8 cellular contexts compared by ENCODE assay signal in genomic region chr11:47400813-47401279, GRCh38. TPM values are rescaled to one million over a fixed set of nuclear protein-coding genes. Genes with fewer than 3 reads are reported as not detected.
DNase-seq lines count a peak whose midpoint lies in the region; ATAC-seq, FAIRE-seq and TF ChIP-seq lines count a peak whose summit lies in the region.

No MANE protein-coding gene starts in this region.

- in situ Hi-C loops in GM12878 (cut with MboI) = no loop called here

- peak overlapping the region; percentile 74 for H3K9ac ChIP-seq in GM12878 (ENCODE audit: control insufficient read depth, insufficient read depth, low read length)

- WGBS in GM12878 (ENCODE audit: insufficient coverage, insufficient replicate concordance, low lambda C conversion rate, missing lambda C conversion rate) = 0% methylated on average over 8 of the region's 8 CpGs

- H3K36me3 ChIP-seq in GM12878 (ENCODE audit: control insufficient read depth in 2 of 2, insufficient read depth in 2 of 2, low read length in 1 of 2) (no peaks in the 10 kb centered on the region), mucosa of descending colon (ENCODE audit: low read depth) (no peaks in the 10 kb centered on the region)

- SMC1A ChIA-PET in GM12878 (lab: Charles Lee; ENCODE audit: uncharacterized antibody, unreplicated experiment) = interaction anchor here (1.2 to 3.1 kb wide), 5 partner anchors 10 to 130 kb away, joined by 3 to 15 read pairs (median 11); partner anchors contain the start of gene SPI1

- no peak for TF ChIP-seq EP300 in GM12878 (IDR thresholded peaks at IDR 0.05; ENCODE audit: borderline replicate concordance in 1 of 2, control insufficient read depth in 1 of 2, low read depth in 2 of 2, low read length in 2 of 2)

- H4K20me1 ChIP-seq in GM12878 (ENCODE audit: control insufficient read depth, insufficient read depth) = no peaks in the 10 kb centered on the region

- no peaks in the 10 kb centered on the region for H3K27me3 ChIP-seq in GM12878 (replicated peaks in 1 of 2; ENCODE audit: control insufficient read depth in 2 of 2, insufficient read depth in 2 of 2, low read length in 1 of 2)

- peak; percentile 46; the same call in 1 of the 2 replicates for TF ChIP-seq POLR2A in GM12878 (IDR thresholded peaks at IDR 0.05; ENCODE audit: low read depth, low read length)

- H3K4me1 Mint-ChIP-seq in CD14-positive monocyte = peaks cover 48% of the 10 kb centered on the region

- peaks cover 0 to 2% (median 1%) of the 10 kb centered on the region in 3 donors for H3K27me3 Mint-ChIP-seq in CD14-positive monocyte (ENCODE audit: low read depth in 3 of 3)

- TF ChIP-seq RAD21 in GM12878 (IDR thresholded peaks at IDR 0.05; ENCODE audit: insufficient read depth, low read depth, low read length) = no peak

- H2AFZ ChIP-seq in GM12878 (ENCODE audit: control insufficient read depth, low read depth, low read length) = peak overlapping the region; percentile 89

- H3K27ac Mint-ChIP-seq in CD14-positive monocyte = peak overlapping the region; percentile 86 to 96 (median 91)

- no peak for DNase-seq in CD14-positive monocyte (ENCODE audit: low spot score)
- DNase-seq in GM12878 (ENCODE audit: low read depth, low spot score) = peak; percentile 69
- peak in 1 of 3 donors; percentile 28 for DNase-seq in mucosa of descending colon
- no peak for DNase-seq in GM19238 (ENCODE audit: insufficient read length, low spot score)
- no peak for DNase-seq in NCI-H2029 treated with DMSO at 0.1 percent for 48 hours (lab: John Stamatoyannopoulos, UW)
- DNase-seq in D721Med (ENCODE audit: insufficient read length, low spot score) = no peak

- no peaks in the 10 kb centered on the region for H3K36me3 Mint-ChIP-seq in CD14-positive monocyte

- H3K9me3 ChIP-seq in GM12878 (replicated peaks; ENCODE audit: control insufficient read depth, insufficient read depth, low read length) = no peaks in the 10 kb centered on the region
- H3K9me3 ChIP-seq in mucosa of descending colon = no peaks in the 10 kb centered on the region

- H3K27ac ChIP-seq in GM12878 (ENCODE audit: control insufficient read depth, insufficient read depth) = peak overlapping the region; percentile 89

- peak overlapping the region; percentile 76 for H3K4me3 ChIP-seq in GM12878
- no peak overlapping the region for H3K4me3 ChIP-seq in mucosa of descending colon

- H3K79me2 ChIP-seq in GM12878 (ENCODE audit: control insufficient read depth, insufficient read depth, low read length) = no peaks in the 10 kb centered on the region

- peak; percentile 97 for FAIRE-seq in GM12878 (lab: Jason Lieb, UNC)
- no peak for FAIRE-seq in D721Med (lab: Jason Lieb, UNC)

- POLR2A ChIA-PET in GM12878 (lab: Charles Lee) = interaction anchor here (0.5 to 6.8 kb wide), 7 partner anchors 9 to 447 kb away, joined by 3 to 57 read pairs (median 5); partner anchors contain the start of genes NUP160 and SPI1

- peaks cover 25% of the 10 kb centered on the region for H3K4me1 ChIP-seq in GM12878 (ENCODE audit: control insufficient read depth, insufficient read depth, low read length)
- no peaks in the 10 kb centered on the region for H3K4me1 ChIP-seq in mucosa of descending colon (ENCODE audit: low read depth)

- no TSS peak for BruUV-seq in GM12878 (replicated peaks; lab: Mats Ljungman, UMichigan)

- RAD21 ChIA-PET in GM12878 (lab: Charles Lee; ENCODE audit: unreplicated experiment) = interaction anchor here (0.6 to 3.3 kb wide), 6 partner anchors 10 to 337 kb away, joined by 3 to 31 read pairs (median 16); partner anchors contain the start of genes DDB2 and SPI1

- intact Hi-C loops in CD14-positive monocyte (cut with micrococcal nuclease) (no loop called here), GM12878 (cut with micrococcal nuclease; ENCODE audit: unreplicated experiment) (loop anchor here (10.0 kb wide), 2 partner anchors 76 to 454 kb away; no protein-coding TSS in a partner anchor), mucosa of descending colon (cut with DNase I, micrococcal nuclease) (no loop called here)

- CTCF ChIA-PET in GM12878 (lab: Yijun Ruan, JAX) = interaction anchor here (0.7 to 8.1 kb wide), 3 partner anchors 9 to 28 kb away, joined by 4 to 73 read pairs (median 5); no protein-coding TSS in a partner anchor

- H3K4me2 ChIP-seq in GM12878 (ENCODE audit: control insufficient read depth, insufficient read depth) = peak overlapping the region; percentile 99

- H3K4me3 Mint-ChIP-seq in CD14-positive monocyte = peak overlapping the region; percentile 70 to 88

- TF ChIP-seq CTCF in CD14-positive monocyte (IDR thresholded peaks at IDR 0.05) (no peak), GM12878 (IDR thresholded peaks at IDR 0.05 in 2 of 3, conservative IDR thresholded peaks at IDR 0.05 in 1 of 3; ENCODE audit: control insufficient read depth in 2 of 3, extremely low read depth in 1 of 3, insufficient read depth in 1 of 3, low read depth in 3 of 3, low read length in 3 of 3) (no peak), mucosa of descending colon (IDR thresholded peaks at IDR 0.05) (no peak), D721Med (IDR thresholded peaks at IDR 0.05; ENCODE audit: insufficient read depth, missing control alignments) (no peak)

- ATAC-seq in GM19395 (IDR thresholded peaks at IDR 0.05; ENCODE audit: unreplicated experiment) (peak; percentile 79), HG03457 (IDR thresholded peaks at IDR 0.05; ENCODE audit: unreplicated experiment) (peak; percentile 41), GM12878 (peak; percentile 88), mucosa of descending colon (peak; percentile 61)

- no peaks in the 10 kb centered on the region for H3K9me3 Mint-ChIP-seq in CD14-positive monocyte

RNA-seq across cellular contexts. Expression of gene SLC39A13, which starts 7.5 kb away (rescaled TPM):
- 1 to 10 TPM; 4.8 to 5.9 TPM for polyA plus RNA-seq in CD14-positive monocyte
- 7.2 and 9.7 TPM in 2 replicates for total RNA-seq in GM12878 (2013; cell fraction: nucleolus; rRNA removed)
- 11.3 and 14.5 TPM in 2 replicates for total RNA-seq in GM12878 (2014; rRNA removed)
- total RNA-seq in GM12878 (2014; rRNA removed; fragmentation: Illumina TruSeq; extraction: Trizol) = 3.3 and 3.6 TPM in 2 replicates
- total RNA-seq in GM12878 (2021) = 14.5 and 15.0 TPM in 2 replicates
- 3.5 TPM for polyA plus RNA-seq in GM12878 (2011; ENCODE audit: low read depth)
- polyA plus RNA-seq in GM12878 (2011; rRNA removed) = 2.0 and 4.2 TPM in 2 replicates
- 6.3 and 12.0 TPM in 2 replicates for polyA plus RNA-seq in GM12878 (2011; cell fraction: cytosol; rRNA removed)
- 51.1 and 51.6 TPM in 2 replicates for polyA plus RNA-seq in GM12878 (2011; cell fraction: nucleus; rRNA removed)
- polyA plus RNA-seq in GM12878 (2012) = 11.0 and 11.1 TPM in 2 replicates
- 2.1 and 3.2 TPM in 2 replicates for polyA plus RNA-seq in GM12878 (2014; fragmentation: Illumina TruSeq; extraction: Trizol)
- under 1 TPM; 0.23 to 0.60 TPM for polyA plus RNA-seq in GM12878 (2014; fragmentation: Nextera tagmentation; extraction: Ambion mirVana)
- polyA plus RNA-seq in GM12878 (2014; rRNA removed) = 19.8 and 20.4 TPM in 2 replicates
- 1 to 10 TPM; 8.4 to 8.9 TPM for polyA plus RNA-seq in GM12878 (2016; fragmentation: Nextera tagmentation; extraction: Ambion mirVana)
- polyA minus RNA-seq in GM12878 (2011; rRNA and poly(A)+ RNA removed) = 2.6 and 4.5 TPM in 2 replicates
- polyA minus RNA-seq in GM12878 (2011; cell fraction: cytosol; rRNA and poly(A)+ RNA removed) = 2.3 and 2.4 TPM in 2 replicates
- 4.6 and 7.7 TPM in 2 replicates for polyA minus RNA-seq in GM12878 (2011; cell fraction: nucleus; rRNA and poly(A)+ RNA removed)
- total RNA-seq in mucosa of descending colon = 10 to 100 TPM; 14.4 to 30.9 (median 21.4) TPM

RNA-seq across cellular contexts. Expression of gene SPI1, which starts 22.5 kb away (rescaled TPM):
- polyA plus RNA-seq in CD14-positive monocyte (100 to 1,000 TPM; 156 to 223 TPM), GM12878 (2011; rRNA removed) (3.6 and 10.2 TPM in 2 replicates), GM12878 (2014; fragmentation: Illumina TruSeq; extraction: Trizol) (1.3 and 8.8 TPM in 2 replicates), GM12878 (2014; fragmentation: Nextera tagmentation; extraction: Ambion mirVana) (under 1 TPM; 0.05 to 0.08 TPM), GM12878 (2014; rRNA removed) (24.5 and 30.2 TPM in 2 replicates), GM12878 (2016; fragmentation: Nextera tagmentation; extraction: Ambion mirVana) (10 to 100 TPM in 1 of 2 experiments, 1 to 10 TPM in 1; 9.2 to 15.0 TPM)
- total RNA-seq in GM12878 (2013; cell fraction: nucleolus; rRNA removed) = 8.7 and 10.3 TPM in 2 replicates
- total RNA-seq in GM12878 (2014; rRNA removed) (19.9 and 25.9 TPM in 2 replicates), GM12878 (2014; rRNA removed; fragmentation: Illumina TruSeq; extraction: Trizol) (5.9 and 6.5 TPM in 2 replicates), GM12878 (2021) (29.5 and 31.1 TPM in 2 replicates), mucosa of descending colon (10 to 100 TPM in 2 of 3 donors, 1 to 10 TPM in 1; 4.9 to 21.0 (median 20.6) TPM)
- 7.3 TPM for polyA plus RNA-seq in GM12878 (2011; ENCODE audit: low read depth)
- polyA plus RNA-seq in GM12878 (2011; cell fraction: cytosol; rRNA removed) = 13.4 and 15.8 TPM in 2 replicates
- polyA plus RNA-seq in GM12878 (2011; cell fraction: nucleus; rRNA removed) = 13.8 and 20.3 TPM in 2 replicates
- 26.5 and 28.6 TPM in 2 replicates for polyA plus RNA-seq in GM12878 (2012)
- 9.1 and 16.5 TPM in 2 replicates for polyA minus RNA-seq in GM12878 (2011; rRNA and poly(A)+ RNA removed)
- polyA minus RNA-seq in GM12878 (2011; cell fraction: cytosol; rRNA and poly(A)+ RNA removed) = 7.7 and 13.2 TPM in 2 replicates
- 4.6 and 9.6 TPM in 2 replicates for polyA minus RNA-seq in GM12878 (2011; cell fraction: nucleus; rRNA and poly(A)+ RNA removed)

RNA-seq across cellular contexts. Expression of gene PSMC3, which starts 25.4 kb away (rescaled TPM):
- polyA plus RNA-seq in CD14-positive monocyte = 10 to 100 TPM; 89.5 to 97.4 TPM
- total RNA-seq in GM12878 (2013; cell fraction: nucleolus; rRNA removed) = 43.7 and 52.4 TPM in 2 replicates
- 112 and 114 TPM in 2 replicates for total RNA-seq in GM12878 (2014; rRNA removed)
- total RNA-seq in GM12878 (2014; rRNA removed; fragmentation: Illumina TruSeq; extraction: Trizol) = 180 and 181 TPM in 2 replicates
- 144 and 157 TPM in 2 replicates for total RNA-seq in GM12878 (2021)
- 116 TPM for polyA plus RNA-seq in GM12878 (2011; ENCODE audit: low read depth)
- polyA plus RNA-seq in GM12878 (2011; rRNA removed) = 143 and 159 TPM in 2 replicates
- polyA plus RNA-seq in GM12878 (2011; cell fraction: cytosol; rRNA removed) = 118 and 142 TPM in 2 replicates
- 78.3 and 128 TPM in 2 replicates for polyA plus RNA-seq in GM12878 (2011; cell fraction: nucleus; rRNA removed)
- 90.1 and 134 TPM in 2 replicates for polyA plus RNA-seq in GM12878 (2012)
- polyA plus RNA-seq in GM12878 (2014; fragmentation: Illumina TruSeq; extraction: Trizol) = 245 and 283 TPM in 2 replicates
- polyA plus RNA-seq in GM12878 (2014; fragmentation: Nextera tagmentation; extraction: Ambion mirVana) = 10 to 100 TPM; 39.5 to 54.3 TPM
- polyA plus RNA-seq in GM12878 (2014; rRNA removed) = 153 TPM in 2 replicates
- polyA plus RNA-seq in GM12878 (2016; fragmentation: Nextera tagmentation; extraction: Ambion mirVana) = 100 to 1,000 TPM; 256 to 289 TPM
- 89.2 and 147 TPM in 2 replicates for polyA minus RNA-seq in GM12878 (2011; rRNA and poly(A)+ RNA removed)
- 26.3 and 35.2 TPM in 2 replicates for polyA minus RNA-seq in GM12878 (2011; cell fraction: cytosol; rRNA and poly(A)+ RNA removed)
- 29.3 and 50.7 TPM in 2 replicates for polyA minus RNA-seq in GM12878 (2011; cell fraction: nucleus; rRNA and poly(A)+ RNA removed)
- total RNA-seq in mucosa of descending colon = 100 to 1,000 TPM in 1 of 3 donors, 10 to 100 TPM in 2; 70.7 to 115 (median 91.0) TPM

RNA-seq across cellular contexts. Expression of gene RAPSN, which starts 48.1 kb away (rescaled TPM):
- not detected for polyA plus RNA-seq in CD14-positive monocyte
- total RNA-seq in GM12878 (2013; cell fraction: nucleolus; rRNA removed) = not detected in 2 replicates
- 0.23 and 0.27 TPM in 2 replicates for total RNA-seq in GM12878 (2014; rRNA removed)
- total RNA-seq in GM12878 (2014; rRNA removed; fragmentation: Illumina TruSeq; extraction: Trizol) = 0.09 and 0.13 TPM in 2 replicates
- 0.15 and 0.27 TPM in 2 replicates for total RNA-seq in GM12878 (2021)
- not detected for polyA plus RNA-seq in GM12878 (2011; ENCODE audit: low read depth)
- 0.08 and 0.09 TPM in 2 replicates for polyA plus RNA-seq in GM12878 (2011; rRNA removed)
- 0.07 TPM in 1 of 2 replicates, not detected in the other for polyA plus RNA-seq in GM12878 (2011; cell fraction: cytosol; rRNA removed)
- 0.23 and 0.48 TPM in 2 replicates for polyA plus RNA-seq in GM12878 (2011; cell fraction: nucleus; rRNA removed)
- polyA plus RNA-seq in GM12878 (2012) = 0.08 and 0.91 TPM in 2 replicates
- not detected in 2 replicates for polyA plus RNA-seq in GM12878 (2014; fragmentation: Illumina TruSeq; extraction: Trizol)
- not detected for polyA plus RNA-seq in GM12878 (2014; fragmentation: Nextera tagmentation; extraction: Ambion mirVana)
- polyA plus RNA-seq in GM12878 (2014; rRNA removed) = 0.28 TPM in 1 of 2 replicates, not detected in the other
- polyA plus RNA-seq in GM12878 (2016; fragmentation: Nextera tagmentation; extraction: Ambion mirVana) = not detected
- polyA minus RNA-seq in GM12878 (2011; rRNA and poly(A)+ RNA removed) = 0.31 TPM in 1 of 2 replicates, not detected in the other
- not detected in 2 replicates for polyA minus RNA-seq in GM12878 (2011; cell fraction: cytosol; rRNA and poly(A)+ RNA removed)
- 0.12 and 1.1 TPM in 2 replicates for polyA minus RNA-seq in GM12878 (2011; cell fraction: nucleus; rRNA and poly(A)+ RNA removed)
- total RNA-seq in mucosa of descending colon = under 1 TPM; 0.41 to 0.96 (median 0.95) TPM

RNA-seq across cellular contexts. Expression of gene MYBPC3, which starts 48.3 kb away (rescaled TPM):
- polyA plus RNA-seq in CD14-positive monocyte = under 1 TPM in 1 of 2 donors, not detected in 1; 0.03 TPM
- total RNA-seq in GM12878 (2013; cell fraction: nucleolus; rRNA removed) = not detected in 2 replicates
- total RNA-seq in GM12878 (2014; rRNA removed) = 0.05 TPM in 1 of 2 replicates, not detected in the other
- not detected in 2 replicates for total RNA-seq in GM12878 (2014; rRNA removed; fragmentation: Illumina TruSeq; extraction: Trizol)
- not detected in 2 replicates for total RNA-seq in GM12878 (2021)
- not detected for polyA plus RNA-seq in GM12878 (2011; ENCODE audit: low read depth)
- 0.03 TPM in 1 of 2 replicates, not detected in the other for polyA plus RNA-seq in GM12878 (2011; rRNA removed)
- 0.05 and 0.06 TPM in 2 replicates for polyA plus RNA-seq in GM12878 (2011; cell fraction: cytosol; rRNA removed)
- 0.16 and 0.30 TPM in 2 replicates for polyA plus RNA-seq in GM12878 (2011; cell fraction: nucleus; rRNA removed)
- 0.04 and 0.08 TPM in 2 replicates for polyA plus RNA-seq in GM12878 (2012)
- polyA plus RNA-seq in GM12878 (2014; fragmentation: Illumina TruSeq; extraction: Trizol) = 0.03 TPM in 1 of 2 replicates, not detected in the other
- polyA plus RNA-seq in GM12878 (2014; fragmentation: Nextera tagmentation; extraction: Ambion mirVana) = not detected
- 0.06 TPM in 1 of 2 replicates, not detected in the other for polyA plus RNA-seq in GM12878 (2014; rRNA removed)
- under 1 TPM in 1 of 2 experiments, not detected in 1; 0.08 TPM for polyA plus RNA-seq in GM12878 (2016; fragmentation: Nextera tagmentation; extraction: Ambion mirVana)
- 0.05 TPM in 1 of 2 replicates, not detected in the other for polyA minus RNA-seq in GM12878 (2011; rRNA and poly(A)+ RNA removed)
- not detected in 2 replicates for polyA minus RNA-seq in GM12878 (2011; cell fraction: cytosol; rRNA and poly(A)+ RNA removed)
- polyA minus RNA-seq in GM12878 (2011; cell fraction: nucleus; rRNA and poly(A)+ RNA removed) = not detected in 2 replicates
- total RNA-seq in mucosa of descending colon = 1 to 10 TPM in 1 of 3 donors, under 1 TPM in 2; 0.06 to 1.1 (median 0.09) TPM
